12 cellular contexts compared by ENCODE assay signal in genomic region chr17:29918922-29919856, GRCh38. TPM values are rescaled to one million over a fixed set of nuclear protein-coding genes. Genes with fewer than 3 reads are reported as not detected.
DNase-seq lines count a peak whose midpoint lies in the region; ATAC-seq and TF ChIP-seq lines count a peak whose summit lies in the region.
"Had no signal": no experiment of that assay in that cellular context is flagged by ENCODE, and none has a peak within 500 bp of the region (broad histone marks: within the 10 kb centered on the region; RNA-seq: fewer than 3 reads in every experiment).

No MANE protein-coding gene starts in this region.

- peak overlapping the region; percentile 35 for H3K4me2 ChIP-seq in fibroblast of lung (ENCODE audit: extremely low read depth, insufficient read depth, low read length)
- H3K4me2 ChIP-seq in smooth muscle cell: peak overlapping the region; percentile 67

- DNase-seq in activated CD4-positive, alpha-beta T cell treated with anti-CD3 and anti-CD28 coated beads, Interleukin-2, amount 10 ng/mL, durations not matched to agents 24 days and 14 days: peak; percentile 23
- no peak for DNase-seq in activated CD4-positive, alpha-beta T cell treated with anti-CD3 and anti-CD28 coated beads for 36 hours
- DNase-seq in SW 1271 (lab: John Stamatoyannopoulos, UW): peak; percentile 30 to 55
- peak in 1 of 2 donors; percentile 92 for DNase-seq in fibroblast of lung (ENCODE audit: low read depth in 2 of 2)
- no peak for DNase-seq in smooth muscle cell (lab: John Stamatoyannopoulos, UW; ENCODE audit: unreplicated experiment)
- DNase-seq in SHP77 treated with DMSO at 0.1 percent for 48 hours (lab: John Stamatoyannopoulos, UW): no peak
- no peak for DNase-seq in activated CD8-positive, alpha-beta memory T cell treated with anti-CD3 and anti-CD28 coated beads, Interleukin-2, amount 10 ng/mL, durations not matched to agents 7 days and 5 days
- no peak for DNase-seq in activated naive CD8-positive, alpha-beta T cell treated with anti-CD3 and anti-CD28 coated beads for 36 hours
- DNase-seq: activated T-cell treated with anti-CD3 and anti-CD28 coated beads, Interleukin-2, amount 50 U/mL, for 24 hours; cortex of kidney; NCI-H446; upper lobe of left lung had no signal

- H3K4me3 ChIP-seq in fibroblast of lung (replicated peaks in 1 of 4; ENCODE audit: control extremely low read depth in 1 of 4, insufficient read depth in 1 of 4, low read depth in 3 of 4, low read length in 4 of 4) (no peak overlapping the region), smooth muscle cell (no peak overlapping the region)
- H3K4me3 ChIP-seq: upper lobe of left lung had no signal

- intact Hi-C loops in activated CD4-positive, alpha-beta T cell treated with anti-CD3 and anti-CD28 coated beads, Interleukin-2, amount 10 ng/mL, durations not matched to agents 24 days and 14 days (cut with micrococcal nuclease): no loop called here
- intact Hi-C loops in activated CD4-positive, alpha-beta T cell treated with anti-CD3 and anti-CD28 coated beads for 36 hours (cut with DNase I, micrococcal nuclease): no loop called here

- ATAC-seq in activated CD4-positive, alpha-beta T cell treated with anti-CD3 and anti-CD28 coated beads for 36 hours: no peak
- ATAC-seq in activated CD8-positive, alpha-beta memory T cell treated with anti-CD3 and anti-CD28 coated beads, Interleukin-2, amount 10 ng/mL, durations not matched to agents 7 days and 5 days: no peak

- H3K27me3 Mint-ChIP-seq in activated CD4-positive, alpha-beta T cell treated with anti-CD3 and anti-CD28 coated beads, Interleukin-2, amount 10 ng/mL, durations not matched to agents 24 days and 14 days: no peaks in the 10 kb centered on the region
- no peaks in the 10 kb centered on the region for H3K27me3 Mint-ChIP-seq in activated CD4-positive, alpha-beta T cell treated with anti-CD3 and anti-CD28 coated beads for 36 hours
- H3K27me3 Mint-ChIP-seq in activated CD8-positive, alpha-beta memory T cell treated with anti-CD3 and anti-CD28 coated beads, Interleukin-2, amount 10 ng/mL, durations not matched to agents 7 days and 5 days: no peaks in the 10 kb centered on the region
- no peaks in the 10 kb centered on the region for H3K27me3 Mint-ChIP-seq in activated naive CD8-positive, alpha-beta T cell treated with anti-CD3 and anti-CD28 coated beads for 36 hours
- H3K27me3 Mint-ChIP-seq: activated T-cell treated with anti-CD3 and anti-CD28 coated beads, Interleukin-2, amount 50 U/mL, for 24 hours had no signal

- 58% methylated on average over 3 of the region's 3 CpGs for WGBS in smooth muscle cell (ENCODE audit: low lambda C conversion rate)

- H2AFZ ChIP-seq in fibroblast of lung (ENCODE audit: low read length) (no peak overlapping the region), smooth muscle cell (ENCODE audit: low read depth) (no peak overlapping the region)

- H3K4me3 Mint-ChIP-seq in activated CD4-positive, alpha-beta T cell treated with anti-CD3 and anti-CD28 coated beads, Interleukin-2, amount 10 ng/mL, durations not matched to agents 24 days and 14 days: no peak overlapping the region
- H3K4me3 Mint-ChIP-seq in activated CD4-positive, alpha-beta T cell treated with anti-CD3 and anti-CD28 coated beads for 36 hours: no peak overlapping the region
- H3K4me3 Mint-ChIP-seq in activated CD8-positive, alpha-beta memory T cell treated with anti-CD3 and anti-CD28 coated beads, Interleukin-2, amount 10 ng/mL, durations not matched to agents 7 days and 5 days: no peak overlapping the region
- H3K4me3 Mint-ChIP-seq in activated naive CD8-positive, alpha-beta T cell treated with anti-CD3 and anti-CD28 coated beads for 36 hours: no peak overlapping the region
- H3K4me3 Mint-ChIP-seq: activated T-cell treated with anti-CD3 and anti-CD28 coated beads, Interleukin-2, amount 50 U/mL, for 24 hours had no signal

- peaks cover 19% of the 10 kb centered on the region for H3K79me2 ChIP-seq in fibroblast of lung (ENCODE audit: control insufficient read depth, insufficient read depth, low read length)
- H3K79me2 ChIP-seq in smooth muscle cell (ENCODE audit: low read depth): peaks cover 42% of the 10 kb centered on the region

- H3K27ac ChIP-seq in fibroblast of lung (ENCODE audit: insufficient read depth, low read length) (no peak overlapping the region), smooth muscle cell (ENCODE audit: low read depth) (peak overlapping the region; percentile 87)

- H3K36me3 Mint-ChIP-seq in activated CD4-positive, alpha-beta T cell treated with anti-CD3 and anti-CD28 coated beads, Interleukin-2, amount 10 ng/mL, durations not matched to agents 24 days and 14 days (ENCODE audit: low read depth): peaks cover 4% of the 10 kb centered on the region
- H3K36me3 Mint-ChIP-seq in activated CD4-positive, alpha-beta T cell treated with anti-CD3 and anti-CD28 coated beads for 36 hours (ENCODE audit: low read depth): no peaks in the 10 kb centered on the region
- peaks cover 5% of the 10 kb centered on the region for H3K36me3 Mint-ChIP-seq in activated CD8-positive, alpha-beta memory T cell treated with anti-CD3 and anti-CD28 coated beads, Interleukin-2, amount 10 ng/mL, durations not matched to agents 7 days and 5 days
- H3K36me3 Mint-ChIP-seq in activated naive CD8-positive, alpha-beta T cell treated with anti-CD3 and anti-CD28 coated beads for 36 hours: no peaks in the 10 kb centered on the region

- H3K9me3 ChIP-seq in fibroblast of lung (ENCODE audit: control insufficient read depth, insufficient read depth, low read depth, low read length) (no peaks in the 10 kb centered on the region), smooth muscle cell (replicated peaks; ENCODE audit: low read depth) (no peaks in the 10 kb centered on the region)
- H3K9me3 ChIP-seq: upper lobe of left lung had no signal

- no peaks in the 10 kb centered on the region for H3K9me3 Mint-ChIP-seq in activated CD4-positive, alpha-beta T cell treated with anti-CD3 and anti-CD28 coated beads, Interleukin-2, amount 10 ng/mL, durations not matched to agents 24 days and 14 days
- no peaks in the 10 kb centered on the region for H3K9me3 Mint-ChIP-seq in activated CD4-positive, alpha-beta T cell treated with anti-CD3 and anti-CD28 coated beads for 36 hours (ENCODE audit: low read depth)
- H3K9me3 Mint-ChIP-seq in activated CD8-positive, alpha-beta memory T cell treated with anti-CD3 and anti-CD28 coated beads, Interleukin-2, amount 10 ng/mL, durations not matched to agents 7 days and 5 days (ENCODE audit: low read depth): no peaks in the 10 kb centered on the region
- H3K9me3 Mint-ChIP-seq in activated naive CD8-positive, alpha-beta T cell treated with anti-CD3 and anti-CD28 coated beads for 36 hours: no peaks in the 10 kb centered on the region
- H3K9me3 Mint-ChIP-seq: activated T-cell treated with anti-CD3 and anti-CD28 coated beads, Interleukin-2, amount 50 U/mL, for 24 hours had no signal

- no peak overlapping the region for H3K9ac ChIP-seq in fibroblast of lung (ENCODE audit: insufficient read depth, low read length)
- peak overlapping the region; percentile 64 for H3K9ac ChIP-seq in smooth muscle cell (ENCODE audit: low read depth)

- H3K36me3 ChIP-seq in fibroblast of lung (ENCODE audit: control insufficient read depth, insufficient read depth, low read length): no peaks in the 10 kb centered on the region
- no peaks in the 10 kb centered on the region for H3K36me3 ChIP-seq in smooth muscle cell (ENCODE audit: low read depth)
- H3K36me3 ChIP-seq: upper lobe of left lung had no signal

- H3K4me1 ChIP-seq in fibroblast of lung (ENCODE audit: control insufficient read depth, extremely low read depth, insufficient read depth, low read length): peaks cover 2% of the 10 kb centered on the region
- no peaks in the 10 kb centered on the region for H3K4me1 ChIP-seq in smooth muscle cell (ENCODE audit: low read depth)

- H3K4me1 Mint-ChIP-seq in activated CD4-positive, alpha-beta T cell treated with anti-CD3 and anti-CD28 coated beads, Interleukin-2, amount 10 ng/mL, durations not matched to agents 24 days and 14 days: peaks cover 17% of the 10 kb centered on the region
- H3K4me1 Mint-ChIP-seq in activated CD4-positive, alpha-beta T cell treated with anti-CD3 and anti-CD28 coated beads for 36 hours: peaks cover 42% of the 10 kb centered on the region
- H3K4me1 Mint-ChIP-seq in activated CD8-positive, alpha-beta memory T cell treated with anti-CD3 and anti-CD28 coated beads, Interleukin-2, amount 10 ng/mL, durations not matched to agents 7 days and 5 days: peaks cover 10% of the 10 kb centered on the region
- H3K4me1 Mint-ChIP-seq in activated naive CD8-positive, alpha-beta T cell treated with anti-CD3 and anti-CD28 coated beads for 36 hours: peaks cover 25% of the 10 kb centered on the region

- H3K27me3 ChIP-seq in fibroblast of lung (ENCODE audit: control insufficient read depth, insufficient read depth, low read length) (no peaks in the 10 kb centered on the region), smooth muscle cell (ENCODE audit: low read depth) (no peaks in the 10 kb centered on the region)
- H3K27me3 ChIP-seq: upper lobe of left lung had no signal

- POLR2A ChIA-PET in activated CD4-positive, alpha-beta T cell treated with anti-CD3 and anti-CD28 coated beads for 36 hours (lab: Charles Lee): no interaction called here

- no peaks in the 10 kb centered on the region for H4K20me1 ChIP-seq in fibroblast of lung (ENCODE audit: control insufficient read depth, extremely low read depth, insufficient read depth, low read length)
- peaks cover 10% of the 10 kb centered on the region for H4K20me1 ChIP-seq in smooth muscle cell (ENCODE audit: low read depth)

- H3K27ac Mint-ChIP-seq in activated CD4-positive, alpha-beta T cell treated with anti-CD3 and anti-CD28 coated beads, Interleukin-2, amount 10 ng/mL, durations not matched to agents 24 days and 14 days: no peak overlapping the region
- no peak overlapping the region for H3K27ac Mint-ChIP-seq in activated CD4-positive, alpha-beta T cell treated with anti-CD3 and anti-CD28 coated beads for 36 hours
- H3K27ac Mint-ChIP-seq in activated CD8-positive, alpha-beta memory T cell treated with anti-CD3 and anti-CD28 coated beads, Interleukin-2, amount 10 ng/mL, durations not matched to agents 7 days and 5 days: no peak overlapping the region
- no peak overlapping the region for H3K27ac Mint-ChIP-seq in activated naive CD8-positive, alpha-beta T cell treated with anti-CD3 and anti-CD28 coated beads for 36 hours
- H3K27ac Mint-ChIP-seq: activated T-cell treated with anti-CD3 and anti-CD28 coated beads, Interleukin-2, amount 50 U/mL, for 24 hours had no signal

- TF ChIP-seq CTCF in fibroblast of lung (conservative IDR thresholded peaks at IDR 0.05 in 1 of 2, IDR thresholded peaks at IDR 0.05 in 1 of 2; ENCODE audit: low read depth in 1 of 2, low read length in 2 of 2): no peak
- no peak for TF ChIP-seq CTCF in smooth muscle cell (IDR thresholded peaks at IDR 0.05; ENCODE audit: borderline replicate concordance, insufficient read depth, poor library complexity, severe bottlenecking)

- H3F3A ChIP-seq in smooth muscle cell (ENCODE audit: low read depth): no peaks in the 10 kb centered on the region

- CTCF ChIA-PET in activated CD4-positive, alpha-beta T cell treated with anti-CD3 and anti-CD28 coated beads for 36 hours (lab: Charles Lee): interaction anchor here (0.8 to 2.3 kb wide), 6 partner anchors 9 to 112 kb away, joined by 3 to 28 read pairs (median 6); partner anchors contain the start of gene SSH2
- CTCF ChIA-PET in activated CD8-positive, alpha-beta memory T cell treated with anti-CD3 and anti-CD28 coated beads, Interleukin-2, amount 10 ng/mL, durations not matched to agents 7 days and 5 days (lab: Charles Lee): interaction anchor here (2.4 kb wide), 1 partner anchor 12 kb away, joined by 13 read pairs; no protein-coding TSS in a partner anchor

RNA-seq across cellular contexts. Expression of gene SSH2, which starts 10.8 kb away (rescaled TPM):
- total RNA-seq in activated CD4-positive, alpha-beta T cell treated with anti-CD3 and anti-CD28 coated beads, Interleukin-2, amount 10 ng/mL, durations not matched to agents 24 days and 14 days: 42.8 and 43.8 TPM in 2 replicates
- total RNA-seq in activated CD4-positive, alpha-beta T cell treated with anti-CD3 and anti-CD28 coated beads for 36 hours: 10 to 100 TPM; 32.6 to 36.1 TPM
- total RNA-seq in fibroblast of lung: 18.0 and 30.2 TPM in 2 replicates
- 21.0 and 21.4 TPM in 2 replicates for polyA plus RNA-seq in fibroblast of lung
- 18.5 and 22.4 TPM in 2 replicates for polyA plus RNA-seq in fibroblast of lung (2012)
- 16.3 and 33.7 TPM in 2 replicates for polyA minus RNA-seq in fibroblast of lung (ENCODE audit: low replicate concordance)
- 8.8 and 9.7 TPM in 2 replicates for total RNA-seq in smooth muscle cell
- polyA plus RNA-seq in smooth muscle cell: 10.4 and 14.3 TPM in 2 replicates
- total RNA-seq in activated CD8-positive, alpha-beta memory T cell treated with anti-CD3 and anti-CD28 coated beads, Interleukin-2, amount 10 ng/mL, durations not matched to agents 7 days and 5 days: 10 to 100 TPM; 41.0 to 62.9 TPM
- total RNA-seq in activated naive CD8-positive, alpha-beta T cell treated with anti-CD3 and anti-CD28 coated beads for 36 hours: 10 to 100 TPM; 26.7 to 26.8 TPM

RNA-seq across cellular contexts. Expression of gene EFCAB5, which starts 22.2 kb away (rescaled TPM):
- 0.21 and 0.28 TPM in 2 replicates for total RNA-seq in activated CD4-positive, alpha-beta T cell treated with anti-CD3 and anti-CD28 coated beads, Interleukin-2, amount 10 ng/mL, durations not matched to agents 24 days and 14 days
- total RNA-seq in activated CD4-positive, alpha-beta T cell treated with anti-CD3 and anti-CD28 coated beads for 36 hours: under 1 TPM; 0.27 to 0.54 TPM
- 0.26 and 0.66 TPM in 2 replicates for total RNA-seq in fibroblast of lung
- 0.09 and 0.14 TPM in 2 replicates for polyA plus RNA-seq in fibroblast of lung
- polyA plus RNA-seq in fibroblast of lung (2012): 0.17 and 0.33 TPM in 2 replicates
- not detected in 2 replicates for polyA minus RNA-seq in fibroblast of lung (ENCODE audit: low replicate concordance)
- not detected in 2 replicates for total RNA-seq in smooth muscle cell
- polyA plus RNA-seq in smooth muscle cell: 0.31 TPM in 1 of 2 replicates, not detected in the other
- total RNA-seq in activated CD8-positive, alpha-beta memory T cell treated with anti-CD3 and anti-CD28 coated beads, Interleukin-2, amount 10 ng/mL, durations not matched to agents 7 days and 5 days: 1 to 10 TPM in 1 of 2 experiments, under 1 TPM in 1; 0.70 to 1.6 TPM
- 1 to 10 TPM in 1 of 2 experiments, under 1 TPM in 1; 0.46 to 1.1 TPM for total RNA-seq in activated naive CD8-positive, alpha-beta T cell treated with anti-CD3 and anti-CD28 coated beads for 36 hours

Comparison
In these comparisons a context has a peak if more than half of its experiments do, and no peak if none do; other contexts are left out.
1. DNase-seq: peak in activated CD4-positive, alpha-beta T cell treated with anti-CD3 and anti-CD28 coated beads, Interleukin-2, amount 10 ng/mL, durations not matched to agents 24 days and 14 days (single experiment) and SW 1271 (2 of 2); none in activated CD4-positive, alpha-beta T cell treated with anti-CD3 and anti-CD28 coated beads for 36 hours (single experiment), smooth muscle cell (single experiment), SHP77 treated with DMSO at 0.1 percent for 48 hours (single experiment), activated CD8-positive, alpha-beta memory T cell treated with anti-CD3 and anti-CD28 coated beads, Interleukin-2, amount 10 ng/mL, durations not matched to agents 7 days and 5 days (single experiment) and activated naive CD8-positive, alpha-beta T cell treated with anti-CD3 and anti-CD28 coated beads for 36 hours (single experiment).